In the genomic region with DNA sequence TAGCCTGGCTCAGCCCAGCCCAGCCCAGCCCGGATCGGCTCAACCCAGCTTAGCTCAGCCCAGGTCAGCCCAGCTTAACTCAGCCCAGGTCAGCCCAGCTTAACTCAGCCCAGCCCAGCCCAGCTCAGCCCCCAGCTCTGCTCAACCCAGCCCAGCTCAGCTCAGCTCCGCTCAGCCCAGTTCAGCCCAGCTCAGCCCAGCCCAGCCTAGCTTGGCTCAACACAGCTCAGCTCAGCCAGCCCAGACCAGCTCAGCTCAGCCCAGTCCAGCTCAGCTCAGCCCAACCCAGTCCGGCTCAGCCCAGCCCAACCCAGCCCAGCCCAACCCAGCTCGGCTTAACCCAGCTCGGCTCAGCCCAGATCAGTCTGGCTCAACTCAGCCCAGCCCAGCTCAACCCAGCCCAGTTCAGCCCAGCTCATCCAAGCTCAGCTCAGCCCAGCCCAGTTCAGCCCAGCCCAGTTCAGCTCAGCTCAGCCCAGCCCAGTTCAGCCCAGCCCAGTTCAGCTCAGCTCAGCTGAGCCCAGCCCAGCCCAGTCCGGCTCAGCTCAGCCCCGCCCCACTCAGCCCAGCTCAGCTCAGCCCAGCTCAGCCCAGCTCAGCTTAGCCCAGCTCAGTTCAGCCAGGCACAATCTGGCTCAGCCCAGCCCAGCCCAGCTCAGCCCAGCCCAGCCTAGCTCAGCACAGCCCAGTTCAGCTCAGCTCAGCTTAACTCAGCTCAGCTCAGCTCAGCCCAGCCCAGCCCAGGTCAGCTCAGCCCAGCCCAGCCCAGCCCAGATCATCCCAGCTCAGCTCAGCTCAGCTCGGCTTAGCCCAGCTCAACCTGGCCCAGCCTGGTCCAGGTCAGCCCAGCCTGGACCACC, we compare ENCODE assay signal across 7 cellular contexts.
DNase-seq lines count a peak whose midpoint lies in the region; ATAC-seq and TF ChIP-seq lines count a peak whose summit lies in the region.

No MANE protein-coding gene starts in this region.

- ATAC-seq in RWPE2 (ENCODE audit: low read depth) (no peak), GM18867 (IDR thresholded peaks at IDR 0.05; ENCODE audit: unreplicated experiment) (no peak)

- H3K27ac ChIP-seq in RWPE2 (ENCODE audit: poor library complexity, severe bottlenecking) (no peak overlapping the region), sigmoid colon (no peak overlapping the region)
- H3K27ac ChIP-seq in effector memory CD4-positive, alpha-beta T cell (ENCODE audit: insufficient read depth, low read length, poor library complexity, severe bottlenecking): peak overlapping the region; percentile 18

- H3K27me3 ChIP-seq in RWPE2 (ENCODE audit: insufficient read depth, poor library complexity, severe bottlenecking): no peaks in the 10 kb centered on the region
- H3K27me3 ChIP-seq in effector memory CD4-positive, alpha-beta T cell (replicated peaks; ENCODE audit: control insufficient read depth, insufficient read depth, low read length, poor library complexity, severe bottlenecking): no peaks in the 10 kb centered on the region
- no peaks in the 10 kb centered on the region for H3K27me3 ChIP-seq in sigmoid colon

- peak; percentile 56 for DNase-seq in RWPE2 (ENCODE audit: low spot score)
- DNase-seq in effector memory CD4-positive, alpha-beta T cell: peak in 2 of 3 donors; percentile 16 to 46
- DNase-seq in sigmoid colon: peak; percentile 56
- no peak for DNase-seq in GDM1 (lab: John Stamatoyannopoulos, UW)
- DNase-seq in NCI-H774 (lab: John Stamatoyannopoulos, UW): no peak

- TF ChIP-seq EP300 in sigmoid colon (IDR thresholded peaks at IDR 0.05): no peak

- TF ChIP-seq CTCF in GM12875 (IDR thresholded peaks at IDR 0.05; ENCODE audit: borderline replicate concordance, insufficient read depth, low read depth, low read length): no peak
- TF ChIP-seq CTCF in RWPE2 (IDR thresholded peaks at IDR 0.05; ENCODE audit: poor library complexity, severe bottlenecking): no peak
- no peak for TF ChIP-seq CTCF in sigmoid colon (IDR thresholded peaks at IDR 0.05)

- WGBS in sigmoid colon, 2 donors: 66 to 76% methylated on average over 9 of the region's 9 CpGs

- H3K36me3 ChIP-seq in RWPE2 (ENCODE audit: low read depth): no peaks in the 10 kb centered on the region
- H3K36me3 ChIP-seq in effector memory CD4-positive, alpha-beta T cell (ENCODE audit: control insufficient read depth, insufficient read depth, low read length): no peaks in the 10 kb centered on the region
- H3K36me3 ChIP-seq in sigmoid colon: no peaks in the 10 kb centered on the region

- peaks cover 8% of the 10 kb centered on the region for H3K9me3 ChIP-seq in RWPE2 (ENCODE audit: severe bottlenecking)
- H3K9me3 ChIP-seq in effector memory CD4-positive, alpha-beta T cell (ENCODE audit: control insufficient read depth, low read length): no peaks in the 10 kb centered on the region
- H3K9me3 ChIP-seq in sigmoid colon: no peaks in the 10 kb centered on the region

- intact Hi-C loops in sigmoid colon (cut with DNase I): no loop called here

- no peak for TF ChIP-seq POLR2A in sigmoid colon (IDR thresholded peaks at IDR 0.05)

- peak overlapping the region; percentile 91 for H3K4me3 ChIP-seq in GM12875 (ENCODE audit: low read depth, low read length)
- H3K4me3 ChIP-seq in RWPE2 (ENCODE audit: severe bottlenecking): no peak overlapping the region
- H3K4me3 ChIP-seq in effector memory CD4-positive, alpha-beta T cell (ENCODE audit: insufficient read depth, low read depth, low read length, poor library complexity, severe bottlenecking): no peak overlapping the region
- no peak overlapping the region for H3K4me3 ChIP-seq in sigmoid colon

- H3K4me1 ChIP-seq in RWPE2 (ENCODE audit: insufficient read depth, poor library complexity, severe bottlenecking): no peaks in the 10 kb centered on the region
- peaks cover 13% of the 10 kb centered on the region for H3K4me1 ChIP-seq in effector memory CD4-positive, alpha-beta T cell (ENCODE audit: control insufficient read depth, insufficient read depth, low read length, poor library complexity, severe bottlenecking)
- H3K4me1 ChIP-seq in sigmoid colon: no peaks in the 10 kb centered on the region

Comparison
In these comparisons a context has a peak if more than half of its experiments do, and no peak if none do; other contexts are left out.
1. DNase-seq: peak in RWPE2 (single experiment), effector memory CD4-positive, alpha-beta T cell (2 of 3) and sigmoid colon (single experiment); none in GDM1 (single experiment) and NCI-H774 (single experiment).